8 cellular contexts compared by ENCODE assay signal in the genomic region with DNA sequence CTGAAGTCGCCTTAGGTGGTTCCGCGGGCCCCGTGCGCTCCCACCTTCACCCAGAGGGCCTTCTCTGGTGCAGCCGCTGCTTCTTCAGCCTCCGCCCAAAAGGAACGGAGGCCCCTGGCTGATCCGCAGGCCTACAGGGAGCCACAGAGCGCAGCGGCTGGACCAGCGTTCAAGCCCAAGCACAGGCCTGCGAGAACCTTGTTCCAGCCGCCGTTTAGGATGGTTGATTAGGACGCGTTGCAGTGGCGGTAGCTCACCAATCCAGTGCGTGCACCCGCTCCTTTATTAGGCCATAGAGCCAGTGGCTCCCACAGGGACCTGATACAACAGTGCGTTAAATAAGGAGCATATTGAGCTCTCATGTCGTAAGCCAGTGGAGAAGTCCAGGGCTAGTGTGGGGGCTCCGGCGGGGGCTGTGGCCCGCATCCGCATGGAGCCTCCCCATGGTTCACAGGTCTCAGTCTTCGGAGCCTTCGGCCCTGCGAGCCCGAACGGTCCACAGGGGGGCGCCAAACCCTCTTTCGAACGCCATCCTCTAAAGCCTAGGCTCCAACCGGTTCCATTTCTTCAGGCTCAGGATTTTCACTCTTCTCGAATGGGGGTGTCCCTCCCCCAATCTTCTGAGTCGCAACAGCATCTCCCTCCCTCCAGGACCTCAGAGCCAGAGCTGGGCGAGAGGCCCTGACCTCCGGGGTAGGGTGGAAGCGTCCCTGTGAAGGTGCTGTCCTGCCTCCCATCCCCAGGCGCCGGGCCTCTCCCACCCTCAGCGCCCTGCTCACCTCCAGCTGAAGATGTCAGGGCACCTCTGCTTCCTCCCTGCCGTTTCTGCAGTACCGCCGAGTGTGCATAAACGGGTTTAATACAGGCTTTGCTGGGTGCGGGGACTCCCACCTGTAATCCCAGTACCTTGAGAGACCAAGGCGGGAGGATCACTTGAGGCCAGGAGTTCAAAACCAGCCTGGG.
DNase-seq lines count a peak whose midpoint lies in the region; FAIRE-seq and TF ChIP-seq lines count a peak whose summit lies in the region.
"Not testable (repeated sequence)": the region's sequence is repeated elsewhere in the genome, so short reads cannot be mapped to it uniquely, and the experiment has no call there.

No MANE protein-coding gene starts in this region.

- not testable (repeated sequence) for H3K27ac ChIP-seq in iPS DF 6.9 (ENCODE audit: low read length); suprapubic skin

- not testable (repeated sequence) for H3K27me3 ChIP-seq in iPS DF 6.9 (ENCODE audit: control insufficient read depth, insufficient read depth, low read length); suprapubic skin

- TF ChIP-seq POLR2A in suprapubic skin (IDR thresholded peaks at IDR 0.05) = not testable (repeated sequence)

- TF ChIP-seq EP300 in suprapubic skin (IDR thresholded peaks at IDR 0.05) = not testable (repeated sequence)

- H3K4me3 ChIP-seq in iPS DF 6.9 (ENCODE audit: low read length); suprapubic skin: not testable (repeated sequence)

- H3K4me1 ChIP-seq in iPS DF 6.9 (ENCODE audit: control insufficient read depth, insufficient read depth, low read length); suprapubic skin: not testable (repeated sequence)

- not testable (repeated sequence) for FAIRE-seq in RCC 7860 (lab: Jason Lieb, UNC)

- H3K9me3 ChIP-seq in iPS DF 6.9 (ENCODE audit: control insufficient read depth, insufficient read depth, low read length); suprapubic skin: not testable (repeated sequence)

- not testable (repeated sequence) for H3K36me3 ChIP-seq in iPS DF 6.9 (ENCODE audit: control insufficient read depth, insufficient read depth, low read length); suprapubic skin

- TF ChIP-seq CTCF in suprapubic skin (IDR thresholded peaks at IDR 0.05) = peak; percentile 9 to 65

- no CpG with 5 or more reads among the region's 49 CpGs for WGBS in iPS DF 6.9 (ENCODE audit: insufficient coverage, insufficient read length)
- WGBS in suprapubic skin = 62% methylated on average over 39 of the region's 49 CpGs

- DNase-seq in EL (peak; percentile 59), LHCN-M2 (ENCODE audit: low read depth) (peak; percentile 29), RCC 7860 (ENCODE audit: low spot score) (peak; percentile 6), cerebellum (ENCODE audit: low spot score) (peak; percentile 15), iPS DF 6.9 (ENCODE audit: low read depth, low spot score) (peak; percentile 52), renal cortical epithelial cell (ENCODE audit: low read depth) (peak; percentile 15), suprapubic skin (ENCODE audit: low spot score in 2 of 2) (peak in 1 of 2 donors; percentile 69)
- peak; percentile 39 to 73 (median 69) for DNase-seq in activated CD8-positive, alpha-beta memory T cell treated with anti-CD3 and anti-CD28 coated beads for 48 hours (ENCODE audit: low read depth in 2 of 3, low spot score in 2 of 3)
